1 cellular context compared by ENCODE assay signal in the genomic region with DNA sequence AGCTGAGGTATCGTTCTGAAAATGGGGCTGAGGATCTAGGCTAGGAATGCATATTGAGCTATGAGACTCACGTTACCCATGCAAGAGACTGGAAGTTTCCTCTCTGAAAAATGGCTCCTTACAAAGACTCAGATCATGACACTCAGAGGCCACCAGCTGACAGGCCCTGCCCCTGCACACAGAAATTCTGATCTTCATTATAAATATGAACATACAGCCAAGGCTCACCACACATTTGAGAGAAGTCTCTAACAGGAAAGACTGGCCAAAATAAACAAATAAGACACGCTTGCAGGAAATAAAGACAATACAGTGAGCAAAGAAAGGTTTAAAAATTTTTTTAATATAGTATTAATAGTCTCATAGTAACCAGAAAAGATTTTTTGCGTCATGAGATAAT.
TF ChIP-seq lines count a peak whose summit lies in the region.

No MANE protein-coding gene starts in this region.

TF ChIP-seq in SK-N-SH treated with all-trans-retinoic acid at 6 μM for 48 hours, 23 proteins besides CTCF, POLR2A, EP300 and RAD21 (continued from another document):
- TF ChIP-seq, protein P1, sequence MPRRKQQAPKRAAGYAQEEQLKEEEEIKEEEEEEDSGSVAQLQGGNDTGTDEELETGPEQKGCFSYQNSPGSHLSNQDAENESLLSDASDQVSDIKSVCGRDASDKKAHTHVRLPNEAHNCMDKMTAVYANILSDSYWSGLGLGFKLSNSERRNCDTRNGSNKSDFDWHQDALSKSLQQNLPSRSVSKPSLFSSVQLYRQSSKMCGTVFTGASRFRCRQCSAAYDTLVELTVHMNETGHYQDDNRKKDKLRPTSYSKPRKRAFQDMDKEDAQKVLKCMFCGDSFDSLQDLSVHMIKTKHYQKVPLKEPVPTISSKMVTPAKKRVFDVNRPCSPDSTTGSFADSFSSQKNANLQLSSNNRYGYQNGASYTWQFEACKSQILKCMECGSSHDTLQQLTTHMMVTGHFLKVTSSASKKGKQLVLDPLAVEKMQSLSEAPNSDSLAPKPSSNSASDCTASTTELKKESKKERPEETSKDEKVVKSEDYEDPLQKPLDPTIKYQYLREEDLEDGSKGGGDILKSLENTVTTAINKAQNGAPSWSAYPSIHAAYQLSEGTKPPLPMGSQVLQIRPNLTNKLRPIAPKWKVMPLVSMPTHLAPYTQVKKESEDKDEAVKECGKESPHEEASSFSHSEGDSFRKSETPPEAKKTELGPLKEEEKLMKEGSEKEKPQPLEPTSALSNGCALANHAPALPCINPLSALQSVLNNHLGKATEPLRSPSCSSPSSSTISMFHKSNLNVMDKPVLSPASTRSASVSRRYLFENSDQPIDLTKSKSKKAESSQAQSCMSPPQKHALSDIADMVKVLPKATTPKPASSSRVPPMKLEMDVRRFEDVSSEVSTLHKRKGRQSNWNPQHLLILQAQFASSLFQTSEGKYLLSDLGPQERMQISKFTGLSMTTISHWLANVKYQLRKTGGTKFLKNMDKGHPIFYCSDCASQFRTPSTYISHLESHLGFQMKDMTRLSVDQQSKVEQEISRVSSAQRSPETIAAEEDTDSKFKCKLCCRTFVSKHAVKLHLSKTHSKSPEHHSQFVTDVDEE (CRISPR knock-in tag; IDR thresholded peaks at IDR 0.05): no peak
- TF ChIP-seq, protein P2, sequence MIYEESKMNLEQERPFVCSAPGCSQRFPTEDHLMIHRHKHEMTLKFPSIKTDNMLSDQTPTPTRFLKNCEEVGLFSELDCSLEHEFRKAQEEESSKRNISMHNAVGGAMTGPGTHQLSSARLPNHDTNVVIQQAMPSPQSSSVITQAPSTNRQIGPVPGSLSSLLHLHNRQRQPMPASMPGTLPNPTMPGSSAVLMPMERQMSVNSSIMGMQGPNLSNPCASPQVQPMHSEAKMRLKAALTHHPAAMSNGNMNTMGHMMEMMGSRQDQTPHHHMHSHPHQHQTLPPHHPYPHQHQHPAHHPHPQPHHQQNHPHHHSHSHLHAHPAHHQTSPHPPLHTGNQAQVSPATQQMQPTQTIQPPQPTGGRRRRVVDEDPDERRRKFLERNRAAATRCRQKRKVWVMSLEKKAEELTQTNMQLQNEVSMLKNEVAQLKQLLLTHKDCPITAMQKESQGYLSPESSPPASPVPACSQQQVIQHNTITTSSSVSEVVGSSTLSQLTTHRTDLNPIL (CRISPR knock-in tag; IDR thresholded peaks at IDR 0.05; ENCODE audit: low read depth): no peak
- TF ChIP-seq ZNF565 (CRISPR knock-in tag; conservative IDR thresholded peaks at IDR 0.05; ENCODE audit: low read depth) (no peak), TOX (CRISPR knock-in tag; IDR thresholded peaks at IDR 0.05; ENCODE audit: borderline replicate concordance) (no peak)
